1 cellular context compared by ENCODE assay signal in the genomic region with DNA sequence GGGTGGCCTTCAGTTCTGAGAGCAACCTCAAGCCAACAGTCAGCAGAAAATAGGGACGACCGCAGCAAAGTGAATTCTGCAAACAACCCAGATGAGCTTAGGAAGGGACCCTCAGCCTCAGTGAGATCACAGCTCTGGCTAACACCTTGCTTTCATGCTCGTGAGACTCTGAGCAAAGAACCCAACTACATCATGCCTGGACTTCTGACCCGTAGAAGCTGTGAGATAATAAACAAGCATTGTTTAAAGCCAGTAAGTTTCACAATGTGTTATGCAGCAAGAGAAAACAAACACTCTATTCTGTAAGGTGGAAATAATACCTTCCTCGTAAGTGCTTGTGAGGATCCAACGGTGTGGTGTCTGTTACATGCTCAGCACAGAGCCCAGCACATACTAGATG.
TF ChIP-seq lines count a peak whose summit lies in the region.

No MANE protein-coding gene starts in this region.

TF ChIP-seq in HepG2, 621 proteins besides CTCF, POLR2A, EP300 and RAD21 (continued from another document and continues in another):
- TF ChIP-seq ZFP36 (IDR thresholded peaks at IDR 0.05; ENCODE audit: borderline replicate concordance, low read depth, low read length, partially characterized antibody) = no peak
- no peak for TF ChIP-seq ZNF24 (IDR thresholded peaks at IDR 0.05)
- TF ChIP-seq NCOA2 (CRISPR knock-in tag; IDR thresholded peaks at IDR 0.05) = peak; percentile 70; the same call in 1 of the 2 replicates
- TF ChIP-seq GABPA (IDR thresholded peaks at IDR 0.05; ENCODE audit: low read depth, low read length) = no peak
- 0 out of 2 replicates have a peak, but pooled peaks have one; percentile 26 for TF ChIP-seq GABPA (CRISPR knock-in tag; IDR thresholded peaks at IDR 0.05; ENCODE audit: low read depth)
- TF ChIP-seq ZNF460 (CRISPR knock-in tag; IDR thresholded peaks at IDR 0.05; ENCODE audit: borderline replicate concordance) = no peak; the same call in 1 of the 2 replicates
- TF ChIP-seq CHCHD3 (CRISPR knock-in tag; IDR thresholded peaks at IDR 0.05) = no peak
- TF ChIP-seq SNAI1 (CRISPR knock-in tag; IDR thresholded peaks at IDR 0.05; ENCODE audit: borderline replicate concordance) = no peak
- TF ChIP-seq ZNF205 (CRISPR knock-in tag; IDR thresholded peaks at IDR 0.05) = peak; percentile 35; the same call in 1 of the 2 replicates
- TF ChIP-seq EHMT2 (IDR thresholded peaks at IDR 0.05; ENCODE audit: borderline replicate concordance, low read depth, low read length) = no peak; the same call in 1 of the 2 replicates
- TF ChIP-seq, protein P1, sequence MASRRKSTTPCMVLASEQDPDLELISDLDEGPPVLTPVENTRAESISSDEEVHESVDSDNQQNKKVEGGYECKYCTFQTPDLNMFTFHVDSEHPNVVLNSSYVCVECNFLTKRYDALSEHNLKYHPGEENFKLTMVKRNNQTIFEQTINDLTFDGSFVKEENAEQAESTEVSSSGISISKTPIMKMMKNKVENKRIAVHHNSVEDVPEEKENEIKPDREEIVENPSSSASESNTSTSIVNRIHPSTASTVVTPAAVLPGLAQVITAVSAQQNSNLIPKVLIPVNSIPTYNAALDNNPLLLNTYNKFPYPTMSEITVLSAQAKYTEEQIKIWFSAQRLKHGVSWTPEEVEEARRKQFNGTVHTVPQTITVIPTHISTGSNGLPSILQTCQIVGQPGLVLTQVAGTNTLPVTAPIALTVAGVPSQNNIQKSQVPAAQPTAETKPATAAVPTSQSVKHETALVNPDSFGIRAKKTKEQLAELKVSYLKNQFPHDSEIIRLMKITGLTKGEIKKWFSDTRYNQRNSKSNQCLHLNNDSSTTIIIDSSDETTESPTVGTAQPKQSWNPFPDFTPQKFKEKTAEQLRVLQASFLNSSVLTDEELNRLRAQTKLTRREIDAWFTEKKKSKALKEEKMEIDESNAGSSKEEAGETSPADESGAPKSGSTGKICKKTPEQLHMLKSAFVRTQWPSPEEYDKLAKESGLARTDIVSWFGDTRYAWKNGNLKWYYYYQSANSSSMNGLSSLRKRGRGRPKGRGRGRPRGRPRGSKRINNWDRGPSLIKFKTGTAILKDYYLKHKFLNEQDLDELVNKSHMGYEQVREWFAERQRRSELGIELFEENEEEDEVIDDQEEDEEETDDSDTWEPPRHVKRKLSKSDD (CRISPR knock-in tag; IDR thresholded peaks at IDR 0.05; ENCODE audit: low read depth) = 0 out of 2 replicates have a peak, but pooled peaks have one; percentile 32
- no peak for TF ChIP-seq ZNF619 (CRISPR knock-in tag; IDR thresholded peaks at IDR 0.05)
- TF ChIP-seq, protein P2, sequence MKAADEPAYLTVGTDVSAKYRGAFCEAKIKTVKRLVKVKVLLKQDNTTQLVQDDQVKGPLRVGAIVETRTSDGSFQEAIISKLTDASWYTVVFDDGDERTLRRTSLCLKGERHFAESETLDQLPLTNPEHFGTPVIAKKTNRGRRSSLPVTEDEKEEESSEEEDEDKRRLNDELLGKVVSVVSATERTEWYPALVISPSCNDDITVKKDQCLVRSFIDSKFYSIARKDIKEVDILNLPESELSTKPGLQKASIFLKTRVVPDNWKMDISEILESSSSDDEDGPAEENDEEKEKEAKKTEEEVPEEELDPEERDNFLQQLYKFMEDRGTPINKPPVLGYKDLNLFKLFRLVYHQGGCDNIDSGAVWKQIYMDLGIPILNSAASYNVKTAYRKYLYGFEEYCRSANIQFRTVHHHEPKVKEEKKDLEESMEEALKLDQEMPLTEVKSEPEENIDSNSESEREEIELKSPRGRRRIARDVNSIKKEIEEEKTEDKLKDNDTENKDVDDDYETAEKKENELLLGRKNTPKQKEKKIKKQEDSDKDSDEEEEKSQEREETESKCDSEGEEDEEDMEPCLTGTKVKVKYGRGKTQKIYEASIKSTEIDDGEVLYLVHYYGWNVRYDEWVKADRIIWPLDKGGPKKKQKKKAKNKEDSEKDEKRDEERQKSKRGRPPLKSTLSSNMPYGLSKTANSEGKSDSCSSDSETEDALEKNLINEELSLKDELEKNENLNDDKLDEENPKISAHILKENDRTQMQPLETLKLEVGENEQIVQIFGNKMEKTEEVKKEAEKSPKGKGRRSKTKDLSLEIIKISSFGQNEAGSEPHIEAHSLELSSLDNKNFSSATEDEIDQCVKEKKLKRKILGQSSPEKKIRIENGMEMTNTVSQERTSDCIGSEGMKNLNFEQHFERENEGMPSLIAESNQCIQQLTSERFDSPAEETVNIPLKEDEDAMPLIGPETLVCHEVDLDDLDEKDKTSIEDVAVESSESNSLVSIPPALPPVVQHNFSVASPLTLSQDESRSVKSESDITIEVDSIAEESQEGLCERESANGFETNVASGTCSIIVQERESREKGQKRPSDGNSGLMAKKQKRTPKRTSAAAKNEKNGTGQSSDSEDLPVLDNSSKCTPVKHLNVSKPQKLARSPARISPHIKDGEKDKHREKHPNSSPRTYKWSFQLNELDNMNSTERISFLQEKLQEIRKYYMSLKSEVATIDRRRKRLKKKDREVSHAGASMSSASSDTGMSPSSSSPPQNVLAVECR (CRISPR knock-in tag; IDR thresholded peaks at IDR 0.05; ENCODE audit: borderline replicate concordance) = peak; percentile 39; the same call in 1 of the 2 replicates
- TF ChIP-seq ZNF264 (CRISPR knock-in tag; IDR thresholded peaks at IDR 0.05) = no peak
- TF ChIP-seq ZMYM3 (CRISPR knock-in tag; IDR thresholded peaks at IDR 0.05) = 0 out of 2 replicates have a peak, but pooled peaks have one; percentile 20
- TF ChIP-seq CCAR2 (optimal IDR thresholded peaks at IDR 0.05; ENCODE audit: low read depth, low read length) = no peak
- TF ChIP-seq RAD51 (IDR thresholded peaks at IDR 0.05; ENCODE audit: borderline replicate concordance) = no peak
- TF ChIP-seq MTA3 (CRISPR knock-in tag; IDR thresholded peaks at IDR 0.05) = no peak
- TF ChIP-seq CBX5 (CRISPR knock-in tag; IDR thresholded peaks at IDR 0.05; ENCODE audit: borderline replicate concordance) = no peak
- no peak for TF ChIP-seq ZNF75D (CRISPR knock-in tag; IDR thresholded peaks at IDR 0.05; ENCODE audit: borderline replicate concordance)
- TF ChIP-seq THAP11 (CRISPR knock-in tag; IDR thresholded peaks at IDR 0.05) = peak; percentile 70
- peak; percentile 81; the same call in 1 of the 2 replicates for TF ChIP-seq FOXK2 (IDR thresholded peaks at IDR 0.05)
- TF ChIP-seq CREB1 (IDR thresholded peaks at IDR 0.05) = peak; percentile 18; the same call in 1 of the 2 replicates
- TF ChIP-seq CREB1 (CRISPR knock-in tag; IDR thresholded peaks at IDR 0.05) = peak; percentile 68; the same call in 1 of the 2 replicates
- TF ChIP-seq NFIC (IDR thresholded peaks at IDR 0.05; ENCODE audit: low read length) = 0 out of 2 replicates have a peak, but pooled peaks have one; percentile 33
- TF ChIP-seq RCOR2 (CRISPR knock-in tag; IDR thresholded peaks at IDR 0.05) = peak; percentile 72; the same call in 1 of the 2 replicates
- TF ChIP-seq ZNF569 (CRISPR knock-in tag; IDR thresholded peaks at IDR 0.05; ENCODE audit: borderline replicate concordance) = no peak
- peak; percentile 99 for TF ChIP-seq SOX5 (CRISPR knock-in tag; IDR thresholded peaks at IDR 0.05; ENCODE audit: borderline replicate concordance)
- TF ChIP-seq SRY (CRISPR knock-in tag; IDR thresholded peaks at IDR 0.05) = no peak
- no peak for TF ChIP-seq RBM22 (optimal IDR thresholded peaks at IDR 0.05; ENCODE audit: low read length)
- TF ChIP-seq ZFAT (CRISPR knock-in tag; conservative IDR thresholded peaks at IDR 0.05) = no peak
- TF ChIP-seq, protein P3, sequence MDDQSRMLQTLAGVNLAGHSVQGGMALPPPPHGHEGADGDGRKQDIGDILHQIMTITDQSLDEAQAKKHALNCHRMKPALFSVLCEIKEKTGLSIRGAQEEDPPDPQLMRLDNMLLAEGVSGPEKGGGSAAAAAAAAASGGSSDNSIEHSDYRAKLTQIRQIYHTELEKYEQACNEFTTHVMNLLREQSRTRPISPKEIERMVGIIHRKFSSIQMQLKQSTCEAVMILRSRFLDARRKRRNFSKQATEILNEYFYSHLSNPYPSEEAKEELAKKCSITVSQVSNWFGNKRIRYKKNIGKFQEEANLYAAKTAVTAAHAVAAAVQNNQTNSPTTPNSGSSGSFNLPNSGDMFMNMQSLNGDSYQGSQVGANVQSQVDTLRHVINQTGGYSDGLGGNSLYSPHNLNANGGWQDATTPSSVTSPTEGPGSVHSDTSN (CRISPR knock-in tag; IDR thresholded peaks at IDR 0.05; ENCODE audit: borderline replicate concordance) = no peak
- TF ChIP-seq, protein P4, sequence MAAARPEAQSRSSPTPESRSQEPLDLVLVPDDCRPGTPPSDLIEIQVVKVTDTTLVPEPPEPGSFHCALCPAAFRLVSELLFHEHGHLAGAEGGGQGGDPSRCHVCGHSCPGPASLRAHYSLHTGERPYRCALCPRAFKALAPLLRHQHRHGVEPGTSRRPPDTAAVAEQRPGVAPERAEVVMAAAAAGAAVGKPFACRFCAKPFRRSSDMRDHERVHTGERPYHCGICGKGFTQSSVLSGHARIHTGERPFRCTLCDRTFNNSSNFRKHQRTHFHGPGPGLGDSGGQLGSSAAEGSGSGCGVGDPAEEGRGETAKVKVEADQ (CRISPR knock-in tag; IDR thresholded peaks at IDR 0.05; ENCODE audit: borderline replicate concordance) = no peak
- peak; percentile 74; the same call in 1 of the 2 replicates for TF ChIP-seq NCOR1 (IDR thresholded peaks at IDR 0.05; ENCODE audit: borderline replicate concordance, low read length)
- no peak for TF ChIP-seq SOX6 (IDR thresholded peaks at IDR 0.05)
- peak; percentile 98 for TF ChIP-seq SOX6 (CRISPR knock-in tag; IDR thresholded peaks at IDR 0.05)
- no peak for TF ChIP-seq MYC (CRISPR knock-in tag; IDR thresholded peaks at IDR 0.05; ENCODE audit: borderline replicate concordance)
- TF ChIP-seq, protein P5, sequence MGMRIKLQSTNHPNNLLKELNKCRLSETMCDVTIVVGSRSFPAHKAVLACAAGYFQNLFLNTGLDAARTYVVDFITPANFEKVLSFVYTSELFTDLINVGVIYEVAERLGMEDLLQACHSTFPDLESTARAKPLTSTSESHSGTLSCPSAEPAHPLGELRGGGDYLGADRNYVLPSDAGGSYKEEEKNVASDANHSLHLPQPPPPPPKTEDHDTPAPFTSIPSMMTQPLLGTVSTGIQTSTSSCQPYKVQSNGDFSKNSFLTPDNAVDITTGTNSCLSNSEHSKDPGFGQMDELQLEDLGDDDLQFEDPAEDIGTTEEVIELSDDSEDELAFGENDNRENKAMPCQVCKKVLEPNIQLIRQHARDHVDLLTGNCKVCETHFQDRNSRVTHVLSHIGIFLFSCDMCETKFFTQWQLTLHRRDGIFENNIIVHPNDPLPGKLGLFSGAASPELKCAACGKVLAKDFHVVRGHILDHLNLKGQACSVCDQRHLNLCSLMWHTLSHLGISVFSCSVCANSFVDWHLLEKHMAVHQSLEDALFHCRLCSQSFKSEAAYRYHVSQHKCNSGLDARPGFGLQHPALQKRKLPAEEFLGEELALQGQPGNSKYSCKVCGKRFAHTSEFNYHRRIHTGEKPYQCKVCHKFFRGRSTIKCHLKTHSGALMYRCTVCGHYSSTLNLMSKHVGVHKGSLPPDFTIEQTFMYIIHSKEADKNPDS (CRISPR knock-in tag; IDR thresholded peaks at IDR 0.05) = no peak
- no peak for TF ChIP-seq ARNTL (CRISPR knock-in tag; IDR thresholded peaks at IDR 0.05)
- TF ChIP-seq ZNF629 (CRISPR knock-in tag; conservative IDR thresholded peaks at IDR 0.05) = no peak
- TF ChIP-seq, protein P6, sequence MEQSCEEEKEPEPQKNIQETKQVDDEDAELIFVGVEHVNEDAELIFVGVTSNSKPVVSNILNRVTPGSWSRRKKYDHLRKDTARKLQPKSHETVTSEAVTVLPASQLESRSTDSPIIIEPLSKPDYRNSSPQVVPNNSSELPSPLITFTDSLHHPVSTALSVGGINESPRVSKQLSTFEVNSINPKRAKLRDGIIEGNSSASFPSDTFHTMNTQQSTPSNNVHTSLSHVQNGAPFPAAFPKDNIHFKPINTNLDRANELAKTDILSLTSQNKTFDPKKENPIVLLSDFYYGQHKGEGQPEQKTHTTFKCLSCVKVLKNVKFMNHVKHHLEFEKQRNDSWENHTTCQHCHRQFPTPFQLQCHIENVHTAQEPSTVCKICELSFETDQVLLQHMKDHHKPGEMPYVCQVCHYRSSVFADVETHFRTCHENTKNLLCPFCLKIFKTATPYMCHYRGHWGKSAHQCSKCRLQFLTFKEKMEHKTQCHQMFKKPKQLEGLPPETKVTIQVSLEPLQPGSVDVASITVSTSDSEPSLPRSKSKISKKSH (CRISPR knock-in tag; IDR thresholded peaks at IDR 0.05; ENCODE audit: borderline replicate concordance) = no peak
- TF ChIP-seq, protein P7, sequence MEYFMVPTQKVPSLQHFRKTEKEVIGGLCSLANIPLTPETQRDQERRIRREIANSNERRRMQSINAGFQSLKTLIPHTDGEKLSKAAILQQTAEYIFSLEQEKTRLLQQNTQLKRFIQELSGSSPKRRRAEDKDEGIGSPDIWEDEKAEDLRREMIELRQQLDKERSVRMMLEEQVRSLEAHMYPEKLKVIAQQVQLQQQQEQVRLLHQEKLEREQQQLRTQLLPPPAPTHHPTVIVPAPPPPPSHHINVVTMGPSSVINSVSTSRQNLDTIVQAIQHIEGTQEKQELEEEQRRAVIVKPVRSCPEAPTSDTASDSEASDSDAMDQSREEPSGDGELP (IDR thresholded peaks at IDR 0.05; ENCODE audit: borderline replicate concordance, low read depth) = peak; percentile 13; the same call in 1 of the 2 replicates
- TF ChIP-seq ZKSCAN1 (IDR thresholded peaks at IDR 0.05; ENCODE audit: low read length) = no peak
- TF ChIP-seq MLLT10 (CRISPR knock-in tag; IDR thresholded peaks at IDR 0.05) = no peak
- TF ChIP-seq, protein P8, sequence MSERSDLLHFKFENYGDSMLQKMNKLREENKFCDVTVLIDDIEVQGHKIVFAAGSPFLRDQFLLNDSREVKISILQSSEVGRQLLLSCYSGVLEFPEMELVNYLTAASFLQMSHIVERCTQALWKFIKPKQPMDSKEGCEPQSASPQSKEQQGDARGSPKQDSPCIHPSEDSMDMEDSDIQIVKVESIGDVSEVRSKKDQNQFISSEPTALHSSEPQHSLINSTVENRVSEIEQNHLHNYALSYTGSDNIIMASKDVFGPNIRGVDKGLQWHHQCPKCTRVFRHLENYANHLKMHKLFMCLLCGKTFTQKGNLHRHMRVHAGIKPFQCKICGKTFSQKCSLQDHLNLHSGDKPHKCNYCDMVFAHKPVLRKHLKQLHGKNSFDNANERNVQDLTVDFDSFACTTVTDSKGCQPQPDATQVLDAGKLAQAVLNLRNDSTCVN (CRISPR knock-in tag; IDR thresholded peaks at IDR 0.05; ENCODE audit: borderline replicate concordance) = no peak
- peak; percentile 60; the same call in 1 of the 2 replicates for TF ChIP-seq ELF3 (CRISPR knock-in tag; IDR thresholded peaks at IDR 0.05)
- TF ChIP-seq ATF7-NPFF (CRISPR knock-in tag; IDR thresholded peaks at IDR 0.05; ENCODE audit: low read depth) = no peak
- TF ChIP-seq ZC3H4 (CRISPR knock-in tag; IDR thresholded peaks at IDR 0.05; ENCODE audit: borderline replicate concordance) = no peak
- TF ChIP-seq, protein P9, sequence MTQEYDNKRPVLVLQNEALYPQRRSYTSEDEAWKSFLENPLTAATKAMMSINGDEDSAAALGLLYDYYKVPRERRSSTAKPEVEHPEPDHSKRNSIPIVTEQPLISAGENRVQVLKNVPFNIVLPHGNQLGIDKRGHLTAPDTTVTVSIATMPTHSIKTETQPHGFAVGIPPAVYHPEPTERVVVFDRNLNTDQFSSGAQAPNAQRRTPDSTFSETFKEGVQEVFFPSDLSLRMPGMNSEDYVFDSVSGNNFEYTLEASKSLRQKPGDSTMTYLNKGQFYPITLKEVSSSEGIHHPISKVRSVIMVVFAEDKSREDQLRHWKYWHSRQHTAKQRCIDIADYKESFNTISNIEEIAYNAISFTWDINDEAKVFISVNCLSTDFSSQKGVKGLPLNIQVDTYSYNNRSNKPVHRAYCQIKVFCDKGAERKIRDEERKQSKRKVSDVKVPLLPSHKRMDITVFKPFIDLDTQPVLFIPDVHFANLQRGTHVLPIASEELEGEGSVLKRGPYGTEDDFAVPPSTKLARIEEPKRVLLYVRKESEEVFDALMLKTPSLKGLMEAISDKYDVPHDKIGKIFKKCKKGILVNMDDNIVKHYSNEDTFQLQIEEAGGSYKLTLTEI (CRISPR knock-in tag; conservative IDR thresholded peaks at IDR 0.05) = no peak
- no peak for TF ChIP-seq ZNF33B (CRISPR knock-in tag; IDR thresholded peaks at IDR 0.05)
